ENCODE assay signal across 8 cellular contexts in the genomic region with DNA sequence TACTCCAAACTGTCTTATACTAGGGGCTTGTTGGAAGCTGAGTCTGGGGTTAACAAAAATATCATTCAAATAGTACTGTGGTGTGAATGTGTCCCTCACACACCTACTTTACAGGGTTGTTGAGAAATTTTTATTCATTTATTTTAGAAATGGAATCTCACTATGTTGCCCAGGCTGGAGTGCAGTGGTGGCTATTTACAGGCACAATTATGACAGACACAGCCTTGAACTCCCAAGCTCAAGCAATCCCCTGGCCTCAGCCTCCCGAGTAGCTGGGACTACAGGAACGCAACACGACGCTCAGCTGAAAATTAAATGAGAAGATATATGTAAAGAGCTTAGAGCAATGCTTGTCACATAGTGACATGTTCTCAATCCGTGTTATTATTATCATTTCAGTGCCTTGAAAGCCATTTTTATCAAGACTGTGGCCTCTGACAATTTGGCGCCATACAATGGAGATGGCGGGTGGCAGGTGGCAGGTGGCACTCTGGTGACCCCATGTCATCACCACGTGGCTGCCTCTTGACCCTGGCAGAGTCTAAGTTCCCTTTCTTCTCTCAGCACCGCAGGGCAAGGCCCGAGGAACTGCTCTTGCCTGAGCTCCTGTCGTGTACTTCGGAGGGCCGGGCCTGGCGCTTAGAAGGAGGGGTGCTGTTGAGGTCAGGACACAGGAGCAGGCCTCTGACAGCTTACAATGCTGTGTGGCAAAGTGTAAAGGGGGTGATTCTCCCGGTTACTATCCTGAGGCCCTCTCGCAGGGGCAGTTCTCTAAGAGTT.
DNase-seq lines count a peak whose midpoint lies in the region; ATAC-seq and TF ChIP-seq lines count a peak whose summit lies in the region.

No MANE protein-coding gene starts in this region.

- ATAC-seq in GM23338, result no peak
- no peak for ATAC-seq in activated B cell treated with CpG ODN at 0.5 μM for 24 hours (ENCODE audit: low read depth)
- ATAC-seq in GM18498 (IDR thresholded peaks at IDR 0.05; ENCODE audit: unreplicated experiment), result no peak

- H3K9me3 ChIP-seq in left ventricle myocardium inferior (replicated peaks), result peaks cover 7% of the 10 kb centered on the region
- H3K9me3 ChIP-seq in smooth muscle cell (replicated peaks; ENCODE audit: low read depth), result no peaks in the 10 kb centered on the region

- H2AFZ ChIP-seq in GM23338 (peak overlapping the region; percentile 99), smooth muscle cell (ENCODE audit: low read depth) (peak overlapping the region; percentile 93)

- no peaks in the 10 kb centered on the region for H4K20me1 ChIP-seq in GM23338 (replicated peaks; ENCODE audit: insufficient read depth)
- no peaks in the 10 kb centered on the region for H4K20me1 ChIP-seq in smooth muscle cell (ENCODE audit: low read depth)

- no peak for TF ChIP-seq CTCF in GM23338 (conservative IDR thresholded peaks at IDR 0.05; ENCODE audit: low read depth in 2 of 2)
- TF ChIP-seq CTCF in activated B cell treated with CpG ODN at 0.5 μM for 24 hours (IDR thresholded peaks at IDR 0.05), result no peak
- no peak for TF ChIP-seq CTCF in left ventricle myocardium inferior (IDR thresholded peaks at IDR 0.05; ENCODE audit: borderline replicate concordance)
- no peak for TF ChIP-seq CTCF in smooth muscle cell (IDR thresholded peaks at IDR 0.05; ENCODE audit: borderline replicate concordance, insufficient read depth, poor library complexity, severe bottlenecking)

- no peaks in the 10 kb centered on the region for H3K9me2 ChIP-seq in GM23338 (ENCODE audit: insufficient read depth)

- H3K27me3 ChIP-seq in GM23338 (ENCODE audit: insufficient read depth) (no peaks in the 10 kb centered on the region), left ventricle myocardium inferior (ENCODE audit: low read depth) (no peaks in the 10 kb centered on the region), smooth muscle cell (ENCODE audit: low read depth) (peaks cover 4% of the 10 kb centered on the region)

- H3K27ac ChIP-seq in GM23338 (ENCODE audit: low read depth), result no peak overlapping the region
- peak overlapping the region; percentile 93 for H3K27ac ChIP-seq in left ventricle myocardium inferior (replicated peaks)
- no peak overlapping the region for H3K27ac ChIP-seq in smooth muscle cell (ENCODE audit: low read depth)

- H3K36me3 Mint-ChIP-seq in GM23338 (ENCODE audit: low read depth) (peaks cover 3% of the 10 kb centered on the region; the same call in 2 of the 3 replicates), activated B cell treated with CpG ODN at 0.5 μM for 24 hours (ENCODE audit: low read depth) (peaks cover 11% of the 10 kb centered on the region)

- no peak overlapping the region for H3K9ac ChIP-seq in smooth muscle cell (ENCODE audit: low read depth)

- peaks cover 20% of the 10 kb centered on the region for H3K27me3 Mint-ChIP-seq in GM23338 (ENCODE audit: insufficient read depth, low read depth, poor library complexity)
- peaks cover 9% of the 10 kb centered on the region for H3K27me3 Mint-ChIP-seq in activated B cell treated with CpG ODN at 0.5 μM for 24 hours

- CTCF ChIA-PET in activated B cell treated with CpG ODN at 0.5 μM for 24 hours (lab: Charles Lee), result interaction anchor here (1.1 to 1.4 kb wide), 2 partner anchors 110 to 275 kb away, joined by 4 read pairs; no protein-coding TSS in a partner anchor

- H3K4me1 ChIP-seq in GM23338 (ENCODE audit: insufficient read depth) (peaks cover 6% of the 10 kb centered on the region; the same call in 1 of the 2 replicates), left ventricle myocardium inferior (peaks cover 31% of the 10 kb centered on the region), smooth muscle cell (ENCODE audit: low read depth) (no peaks in the 10 kb centered on the region)

- H3K27ac Mint-ChIP-seq in GM23338 (no peak overlapping the region), activated B cell treated with CpG ODN at 0.5 μM for 24 hours (peak overlapping the region; percentile 100)

- H3K4me3 ChIP-seq in GM23338, result peak overlapping the region; percentile 66; the same call in 1 of the 2 replicates
- peak overlapping the region; percentile 79 for H3K4me3 ChIP-seq in left ventricle myocardium inferior
- H3K4me3 ChIP-seq in smooth muscle cell, result no peak overlapping the region

- H3K4me1 Mint-ChIP-seq in GM23338 (peaks cover 14% of the 10 kb centered on the region), activated B cell treated with CpG ODN at 0.5 μM for 24 hours (peaks cover 36% of the 10 kb centered on the region)

- WGBS in smooth muscle cell (ENCODE audit: low lambda C conversion rate), result 95% methylated on average over 16 of the region's 16 CpGs

- H3K79me2 ChIP-seq in GM23338 (replicated peaks; ENCODE audit: insufficient read depth) (no peaks in the 10 kb centered on the region), smooth muscle cell (ENCODE audit: low read depth) (no peaks in the 10 kb centered on the region)

- H3F3A ChIP-seq in GM23338 (replicated peaks; ENCODE audit: low read depth), result no peaks in the 10 kb centered on the region; the same call in 1 of the 2 replicates
- H3F3A ChIP-seq in smooth muscle cell (ENCODE audit: low read depth), result peaks cover 6% of the 10 kb centered on the region

- H3K9me3 Mint-ChIP-seq in GM23338 (peaks cover 17% of the 10 kb centered on the region; the same call in 2 of the 3 replicates), activated B cell treated with CpG ODN at 0.5 μM for 24 hours (peaks cover 2% of the 10 kb centered on the region)

- POLR2A ChIA-PET in activated B cell treated with CpG ODN at 0.5 μM for 24 hours (lab: Charles Lee), result interaction anchor here (1.0 to 2.9 kb wide), 4 partner anchors 62 to 151 kb away, joined by 3 to 21 read pairs (median 4); partner anchors contain the start of genes SF3B5 and STX11

- H3K4me2 ChIP-seq in GM23338, result peak overlapping the region; percentile 87
- H3K4me2 ChIP-seq in smooth muscle cell, result peak overlapping the region; percentile 88

- H3K36me3 ChIP-seq in GM23338 (ENCODE audit: insufficient read depth), result no peaks in the 10 kb centered on the region
- H3K36me3 ChIP-seq in left ventricle myocardium inferior, result no peaks in the 10 kb centered on the region
- H3K36me3 ChIP-seq in smooth muscle cell (ENCODE audit: low read depth), result no peaks in the 10 kb centered on the region

- peak overlapping the region; percentile 84 for H3K4me3 Mint-ChIP-seq in GM23338
- peak overlapping the region; percentile 97 for H3K4me3 Mint-ChIP-seq in activated B cell treated with CpG ODN at 0.5 μM for 24 hours

- intact Hi-C loops in activated B cell treated with CpG ODN at 0.5 μM for 24 hours (cut with micrococcal nuclease), result loop anchor here (5.0 kb wide), 4 partner anchors 202 to 1747 kb away; partner anchors contain the start of genes FBXO30 and SHPRH
- intact Hi-C loops in left ventricle myocardium inferior (cut with micrococcal nuclease), result loop anchor here (5.0 to 10.0 kb wide), 2 partner anchors 67 to 270 kb away; no protein-coding TSS in a partner anchor

- no peak for DNase-seq in GM23338 (ENCODE audit: low spot score)
- no peak for DNase-seq in activated B cell treated with CpG ODN at 0.5 μM for 24 hours
- DNase-seq in left ventricle myocardium inferior, result no peak
- DNase-seq in smooth muscle cell (lab: John Stamatoyannopoulos, UW; ENCODE audit: unreplicated experiment), result no peak
- DNase-seq in activated effector memory CD4-positive, alpha-beta T cell treated with anti-CD3 and anti-CD28 coated beads, Interleukin-2, amount 50 U/mL, for 16 hours, result no peak
- DNase-seq in SW480 (ENCODE audit: low spot score), result no peak
- DNase-seq in Ammon's horn (ENCODE audit: low spot score), result no peak

TF ChIP-seq in GM23338, 12 proteins besides CTCF, POLR2A, EP300 and RAD21:
- no peak for TF ChIP-seq EZH2 (IDR thresholded peaks at IDR 0.05; ENCODE audit: low read depth, unreplicated experiment)
- TF ChIP-seq, protein P1, sequence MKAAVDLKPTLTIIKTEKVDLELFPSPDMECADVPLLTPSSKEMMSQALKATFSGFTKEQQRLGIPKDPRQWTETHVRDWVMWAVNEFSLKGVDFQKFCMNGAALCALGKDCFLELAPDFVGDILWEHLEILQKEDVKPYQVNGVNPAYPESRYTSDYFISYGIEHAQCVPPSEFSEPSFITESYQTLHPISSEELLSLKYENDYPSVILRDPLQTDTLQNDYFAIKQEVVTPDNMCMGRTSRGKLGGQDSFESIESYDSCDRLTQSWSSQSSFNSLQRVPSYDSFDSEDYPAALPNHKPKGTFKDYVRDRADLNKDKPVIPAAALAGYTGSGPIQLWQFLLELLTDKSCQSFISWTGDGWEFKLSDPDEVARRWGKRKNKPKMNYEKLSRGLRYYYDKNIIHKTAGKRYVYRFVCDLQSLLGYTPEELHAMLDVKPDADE (IDR thresholded peaks at IDR 0.05), result no peak
